ENCODE assay signal across 1 cellular context in the genomic region with DNA sequence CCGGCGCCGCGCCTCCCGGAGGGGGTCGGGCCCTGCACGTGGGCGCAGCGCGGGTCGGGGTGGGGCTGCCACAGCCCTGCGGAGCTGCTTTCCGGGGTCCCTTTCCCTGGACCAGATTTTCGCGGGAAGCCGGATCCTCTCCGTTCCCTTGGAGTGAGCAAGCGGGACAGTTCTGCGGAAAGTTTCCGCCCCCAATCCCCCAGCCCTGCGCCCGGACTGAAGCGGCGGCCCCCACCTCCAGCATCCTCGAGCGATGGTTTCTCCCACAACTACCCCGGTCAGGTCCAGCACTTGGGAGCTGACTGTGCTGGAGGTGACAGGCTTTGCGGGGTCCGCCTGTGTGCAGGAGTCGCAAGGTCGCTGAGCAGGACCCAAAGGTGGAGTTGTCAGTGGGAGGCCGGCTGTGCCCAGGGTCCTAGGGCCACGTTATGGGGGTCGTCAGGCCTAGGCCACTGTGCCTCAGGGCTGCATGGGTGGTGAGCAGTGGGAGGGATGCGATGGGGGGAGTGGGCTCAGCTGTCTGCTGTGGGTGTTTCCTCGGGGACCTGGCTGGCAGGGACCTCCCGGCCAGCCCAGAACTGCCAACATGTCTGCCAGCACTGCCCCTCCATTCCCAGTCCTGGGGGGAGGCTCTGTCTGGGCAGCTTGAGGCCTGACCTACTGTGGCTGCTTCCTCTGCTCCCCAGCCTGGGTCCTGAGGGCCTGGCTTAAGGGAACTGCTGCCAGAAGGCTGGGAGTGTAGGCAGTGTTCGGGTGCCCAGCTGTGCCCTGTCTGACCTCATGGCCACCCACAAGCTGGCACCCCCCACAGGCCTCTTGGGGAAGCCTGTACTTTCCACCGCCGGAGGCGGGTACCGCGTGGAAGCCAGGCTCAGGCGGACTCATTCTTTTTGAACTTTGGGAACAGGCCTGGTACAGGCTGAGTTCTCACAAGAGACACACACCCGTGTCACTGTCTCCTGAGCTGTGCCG.
TF ChIP-seq lines count a peak whose summit lies in the region.

No MANE protein-coding gene starts in this region.

TF ChIP-seq in HepG2, 621 proteins besides CTCF, POLR2A, EP300 and RAD21 (continued from another document and continues in another):
- no peak for TF ChIP-seq ZBTB40 (IDR thresholded peaks at IDR 0.05)
- TF ChIP-seq ZBTB40 (CRISPR knock-in tag; IDR thresholded peaks at IDR 0.05): 0 out of 2 replicates have a peak, but pooled peaks have one; percentile 6
- no peak for TF ChIP-seq ZSCAN5A (CRISPR knock-in tag; IDR thresholded peaks at IDR 0.05; ENCODE audit: borderline replicate concordance)
- TF ChIP-seq, protein P1, sequence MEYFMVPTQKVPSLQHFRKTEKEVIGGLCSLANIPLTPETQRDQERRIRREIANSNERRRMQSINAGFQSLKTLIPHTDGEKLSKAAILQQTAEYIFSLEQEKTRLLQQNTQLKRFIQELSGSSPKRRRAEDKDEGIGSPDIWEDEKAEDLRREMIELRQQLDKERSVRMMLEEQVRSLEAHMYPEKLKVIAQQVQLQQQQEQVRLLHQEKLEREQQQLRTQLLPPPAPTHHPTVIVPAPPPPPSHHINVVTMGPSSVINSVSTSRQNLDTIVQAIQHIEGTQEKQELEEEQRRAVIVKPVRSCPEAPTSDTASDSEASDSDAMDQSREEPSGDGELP (IDR thresholded peaks at IDR 0.05; ENCODE audit: borderline replicate concordance, low read depth): 0 out of 2 replicates have a peak, but pooled peaks have one; percentile 22
- TF ChIP-seq KLF16 (CRISPR knock-in tag; IDR thresholded peaks at IDR 0.05): 0 out of 4 replicates have a peak, but pooled peaks of 1 of the 2 experiments have one; percentile 29
- TF ChIP-seq SRY (CRISPR knock-in tag; IDR thresholded peaks at IDR 0.05): 0 out of 2 replicates have a peak, but pooled peaks have one; percentile 53
- TF ChIP-seq ARID4A (CRISPR knock-in tag; IDR thresholded peaks at IDR 0.05; ENCODE audit: borderline replicate concordance): peak; percentile 25; the same call in 1 of the 2 replicates
- no peak for TF ChIP-seq ZNF660 (CRISPR knock-in tag; IDR thresholded peaks at IDR 0.05; ENCODE audit: borderline replicate concordance, low read depth)
- TF ChIP-seq ZNF616 (CRISPR knock-in tag; IDR thresholded peaks at IDR 0.05; ENCODE audit: low read depth): no peak
- TF ChIP-seq CCDC6 (CRISPR knock-in tag; IDR thresholded peaks at IDR 0.05): 0 out of 2 replicates have a peak, but pooled peaks have one; percentile 30
- TF ChIP-seq U2AF1 (optimal IDR thresholded peaks at IDR 0.05; ENCODE audit: low read depth, low read length): no peak
- TF ChIP-seq, protein P2, sequence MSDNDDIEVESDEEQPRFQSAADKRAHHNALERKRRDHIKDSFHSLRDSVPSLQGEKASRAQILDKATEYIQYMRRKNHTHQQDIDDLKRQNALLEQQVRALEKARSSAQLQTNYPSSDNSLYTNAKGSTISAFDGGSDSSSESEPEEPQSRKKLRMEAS (IDR thresholded peaks at IDR 0.05): peak; percentile 54; the same call in 1 of the 2 replicates
- TF ChIP-seq PCBP1 (IDR thresholded peaks at IDR 0.05; ENCODE audit: borderline replicate concordance, low read depth, low read length): no peak; the same call in 1 of the 2 replicates
- no peak for TF ChIP-seq ZNF562 (CRISPR knock-in tag; IDR thresholded peaks at IDR 0.05; ENCODE audit: borderline replicate concordance)
- TF ChIP-seq ARNT (IDR thresholded peaks at IDR 0.05): no peak
- TF ChIP-seq HNRNPUL1 (IDR thresholded peaks at IDR 0.05; ENCODE audit: low read depth, low read length): no peak
- 0 out of 2 replicates have a peak, but pooled peaks have one; percentile 43 for TF ChIP-seq ZNF740 (CRISPR knock-in tag; IDR thresholded peaks at IDR 0.05)
- 0 out of 2 replicates have a peak, but pooled peaks have one; percentile 33 for TF ChIP-seq PHF8 (CRISPR knock-in tag; IDR thresholded peaks at IDR 0.05)
- TF ChIP-seq ZNF280B (CRISPR knock-in tag; IDR thresholded peaks at IDR 0.05; ENCODE audit: borderline replicate concordance): 0 out of 2 replicates have a peak, but pooled peaks have one; percentile 40
- peak; percentile 10 for TF ChIP-seq SAP130 (CRISPR knock-in tag; IDR thresholded peaks at IDR 0.05; ENCODE audit: low read depth)
- TF ChIP-seq ETV6 (CRISPR knock-in tag; conservative IDR thresholded peaks at IDR 0.05): no peak
- 0 out of 2 replicates have a peak, but pooled peaks have one; percentile 12 for TF ChIP-seq TFDP2 (CRISPR knock-in tag; IDR thresholded peaks at IDR 0.05)
- peak; percentile 29; the same call in 1 of the 2 replicates for TF ChIP-seq HIC2 (CRISPR knock-in tag; IDR thresholded peaks at IDR 0.05; ENCODE audit: low read depth)
- TF ChIP-seq ZNF607 (CRISPR knock-in tag; IDR thresholded peaks at IDR 0.05; ENCODE audit: borderline replicate concordance): 0 out of 2 replicates have a peak, but pooled peaks have one; percentile 44
- TF ChIP-seq ARNTL (CRISPR knock-in tag; IDR thresholded peaks at IDR 0.05): 0 out of 2 replicates have a peak, but pooled peaks have one; percentile 16
- TF ChIP-seq ZNF746 (CRISPR knock-in tag; IDR thresholded peaks at IDR 0.05): 0 out of 2 replicates have a peak, but pooled peaks have one; percentile 18
